In genomic region chrX:42119076-42119475, GRCh38 we compare ENCODE assay signal across 10 cellular contexts.
DNase-seq lines count a peak whose midpoint lies in the region; ATAC-seq and TF ChIP-seq lines count a peak whose summit lies in the region.
"Had no signal": no experiment of that assay in that cellular context is flagged by ENCODE, and none has a peak within 500 bp of the region (broad histone marks: within the 10 kb centered on the region; RNA-seq: fewer than 3 reads in every experiment).

No MANE protein-coding gene starts in this region.

- no peak overlapping the region for H3K27ac ChIP-seq in tibial nerve
- H3K27ac ChIP-seq: pancreas had no signal

- ATAC-seq in HG03457 (IDR thresholded peaks at IDR 0.05; ENCODE audit: unreplicated experiment): no peak
- ATAC-seq in Right ventricle myocardium superior (ENCODE audit: poor library complexity): no peak
- ATAC-seq in T-cell (replicated peaks in 1 of 4): no peak

- no peak overlapping the region for H3K27ac Mint-ChIP-seq in T-cell

- POLR2A ChIA-PET in T-cell (lab: Charles Lee): no interaction called here

- intact Hi-C loops in Right ventricle myocardium superior (cut with DNase I): no loop called here

- H3K4me3 ChIP-seq in adipocyte (ENCODE audit: low read length) (no peak overlapping the region), tibial nerve (no peak overlapping the region)
- H3K4me3 ChIP-seq: pancreas had no signal

- H3K4me3 Mint-ChIP-seq in T-cell: no peak overlapping the region

- no peaks in the 10 kb centered on the region for H3K36me3 ChIP-seq in adipocyte (ENCODE audit: control insufficient read depth, insufficient read depth, low read length, severe bottlenecking)
- H3K36me3 ChIP-seq in tibial nerve: no peaks in the 10 kb centered on the region
- H3K36me3 ChIP-seq: pancreas had no signal

- H3K4me1 ChIP-seq in adipocyte (ENCODE audit: control insufficient read depth, insufficient read depth, low read length) (peaks cover 3% of the 10 kb centered on the region), tibial nerve (no peaks in the 10 kb centered on the region)
- H3K4me1 ChIP-seq: pancreas had no signal

- WGBS in tibial nerve, 2 donors: 82 to 95% methylated on average over 1 of the region's 1 CpG

- no peaks in the 10 kb centered on the region for H3K36me3 Mint-ChIP-seq in T-cell

- CTCF ChIA-PET in T-cell (lab: Charles Lee): no interaction called here

- TF ChIP-seq EP300 in tibial nerve (IDR thresholded peaks at IDR 0.05): no peak

- peak; percentile 30 for DNase-seq in EH (ENCODE audit: low read depth)
- peak; percentile 57 to 78 for DNase-seq in NCI-H1930 (lab: John Stamatoyannopoulos, UW)
- DNase-seq in adipocyte (ENCODE audit: low read depth): peak; percentile 67
- DNase-seq in kidney glomerular epithelial cell (lab: John Stamatoyannopoulos, UW): peak; percentile 11
- DNase-seq in Right ventricle myocardium superior: no peak
- DNase-seq in tibial nerve (ENCODE audit: low spot score in 2 of 2): no peak
- DNase-seq in T-cell: no peak
- DNase-seq: DMS79 treated with DMSO at 0.1 percent for 48 hours, pancreas had no signal

- peaks cover 0 to 10% of the 10 kb centered on the region in 2 donors for H3K27me3 Mint-ChIP-seq in T-cell

- H3K4me1 Mint-ChIP-seq in T-cell: no peaks in the 10 kb centered on the region

- no peak for TF ChIP-seq POLR2A in tibial nerve (IDR thresholded peaks at IDR 0.05)

- H3K9ac ChIP-seq in adipocyte (ENCODE audit: low read length): no peak overlapping the region

- H3K9me3 Mint-ChIP-seq in T-cell: peaks cover 0 to 4% (median 0%) of the 10 kb centered on the region in 3 donors

- H3K9me3 ChIP-seq in adipocyte (ENCODE audit: control insufficient read depth, low read length) (peaks cover 3% of the 10 kb centered on the region), tibial nerve (no peaks in the 10 kb centered on the region)
- H3K9me3 ChIP-seq: pancreas had no signal

- TF ChIP-seq CTCF in tibial nerve (IDR thresholded peaks at IDR 0.05): no peak

- peaks cover 20% of the 10 kb centered on the region for H3K27me3 ChIP-seq in adipocyte (replicated peaks; ENCODE audit: control insufficient read depth, insufficient read depth, low read length)
- no peaks in the 10 kb centered on the region for H3K27me3 ChIP-seq in tibial nerve
- H3K27me3 ChIP-seq: pancreas had no signal

Comparison
In these comparisons a context has a peak if more than half of its experiments do, and no peak if none do; other contexts are left out.
1. DNase-seq: peak in EH (single experiment), NCI-H1930 (2 of 2), adipocyte (single experiment) and kidney glomerular epithelial cell (single experiment); none in Right ventricle myocardium superior (single experiment), tibial nerve (0 of 2) and T-cell (0 of 34).